Comparison of ENCODE assay signal across 12 cellular contexts in the genomic region with DNA sequence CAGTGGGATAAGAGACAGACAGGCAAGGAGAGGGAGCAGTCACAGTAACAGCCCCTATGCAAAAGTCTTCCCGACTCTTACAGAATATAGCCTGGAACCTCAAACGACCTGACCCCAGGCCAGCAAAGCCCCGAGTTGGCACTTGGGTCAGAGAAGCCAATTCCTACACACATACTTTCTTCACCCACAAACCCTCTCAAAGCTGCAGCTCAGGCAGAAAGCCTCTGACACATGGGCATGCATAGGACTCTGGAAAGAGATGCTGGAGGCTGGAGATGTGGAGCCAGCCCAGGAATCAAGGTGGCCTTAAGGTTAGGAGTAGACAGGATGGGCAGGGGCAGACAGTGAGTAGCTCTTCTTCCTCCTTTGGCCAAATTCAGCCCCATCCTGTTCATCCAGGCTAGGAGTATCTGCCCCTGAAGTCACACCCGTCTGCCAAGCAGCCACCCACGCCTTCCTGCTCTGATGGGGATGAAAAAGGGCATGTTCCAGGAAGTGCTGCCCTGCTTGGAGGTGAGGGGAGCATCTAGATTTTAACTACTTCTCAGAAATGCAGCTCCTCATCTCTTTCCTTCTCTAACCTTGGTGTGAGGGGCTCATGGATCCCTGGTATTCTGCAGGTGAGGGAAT. TPM values are rescaled to one million over a fixed set of nuclear protein-coding genes. Genes with fewer than 3 reads are reported as not detected.
DNase-seq lines count a peak whose midpoint lies in the region; FAIRE-seq and TF ChIP-seq lines count a peak whose summit lies in the region.
"Had no signal": no experiment of that assay in that cellular context is flagged by ENCODE, and none has a peak within 500 bp of the region (broad histone marks: within the 10 kb centered on the region; RNA-seq: fewer than 3 reads in every experiment).

No MANE protein-coding gene starts in this region.

- POLR2A ChIA-PET in MCF 10A (lab: Yijun Ruan, JAX) = interaction anchor here (0.7 to 1.8 kb wide), 6 partner anchors 8 to 1043 kb away, joined by 3 to 7 read pairs (median 5); a partner anchor contains a TSS

- no peak for TF ChIP-seq CTCF in MCF 10A (IDR thresholded peaks at IDR 0.05; ENCODE audit: unreplicated experiment)

- H3K4me3 Mint-ChIP-seq in activated CD4-positive, alpha-beta T cell treated with anti-CD3 and anti-CD28 coated beads, Interleukin-2, amount 10 ng/mL, durations not matched to agents 24 days and 14 days = peak overlapping the region; percentile 68
- no peak overlapping the region for H3K4me3 Mint-ChIP-seq in MCF 10A (ENCODE audit: unreplicated experiment)
- H3K4me3 Mint-ChIP-seq: HFFc6 had no signal

- DNase-seq in GM18507 (ENCODE audit: extremely low spot score, insufficient read length, low read depth) = no peak
- peak; percentile 77 for DNase-seq in activated CD4-positive, alpha-beta T cell treated with anti-CD3 and anti-CD28 coated beads, Interleukin-2, amount 10 ng/mL, durations not matched to agents 24 days and 14 days
- peak; percentile 69 for DNase-seq in MCF 10A (ENCODE audit: unreplicated experiment)
- DNase-seq in stimulated activated CD4-positive, alpha-beta T cell treated with anti-CD3 and anti-CD28 coated beads, Interleukin-4, amount 100 ng/mL, for 4 hours = peak; percentile 28 to 43
- DNase-seq in NCI-H2227 (lab: John Stamatoyannopoulos, UW; ENCODE audit: unreplicated experiment) = no peak
- DNase-seq in GF-D8 (lab: John Stamatoyannopoulos, UW) = no peak
- no peak for DNase-seq in inferior parietal cortex (ENCODE audit: extremely low spot score)
- DNase-seq in DMS53 (lab: John Stamatoyannopoulos, UW) = no peak
- DNase-seq: DMS153, HFFc6, left lung, NCI-H1105 had no signal

- H3K9me3 Mint-ChIP-seq in activated CD4-positive, alpha-beta T cell treated with anti-CD3 and anti-CD28 coated beads, Interleukin-2, amount 10 ng/mL, durations not matched to agents 24 days and 14 days = no peaks in the 10 kb centered on the region
- no peaks in the 10 kb centered on the region for H3K9me3 Mint-ChIP-seq in MCF 10A (ENCODE audit: unreplicated experiment)
- H3K9me3 Mint-ChIP-seq: HFFc6 had no signal

- H3K27me3 Mint-ChIP-seq in activated CD4-positive, alpha-beta T cell treated with anti-CD3 and anti-CD28 coated beads, Interleukin-2, amount 10 ng/mL, durations not matched to agents 24 days and 14 days = no peaks in the 10 kb centered on the region
- H3K27me3 Mint-ChIP-seq in MCF 10A (ENCODE audit: insufficient read depth, unreplicated experiment) = no peaks in the 10 kb centered on the region

- peaks cover 25% of the 10 kb centered on the region for H3K36me3 Mint-ChIP-seq in activated CD4-positive, alpha-beta T cell treated with anti-CD3 and anti-CD28 coated beads, Interleukin-2, amount 10 ng/mL, durations not matched to agents 24 days and 14 days (ENCODE audit: low read depth)
- peaks cover 20% of the 10 kb centered on the region for H3K36me3 Mint-ChIP-seq in MCF 10A (ENCODE audit: insufficient read depth, unreplicated experiment)

- H3K27ac Mint-ChIP-seq in activated CD4-positive, alpha-beta T cell treated with anti-CD3 and anti-CD28 coated beads, Interleukin-2, amount 10 ng/mL, durations not matched to agents 24 days and 14 days = peak overlapping the region; percentile 73
- H3K27ac Mint-ChIP-seq in MCF 10A (ENCODE audit: low read depth, unreplicated experiment) = peak overlapping the region; percentile 41

- no TSS peak for BruUV-seq in MCF 10A (replicated peaks; lab: Mats Ljungman, UMichigan)

- FAIRE-seq in GM18507 (lab: Jason Lieb, UNC) = peak; percentile 60

- peaks cover 48% of the 10 kb centered on the region for H3K4me1 Mint-ChIP-seq in activated CD4-positive, alpha-beta T cell treated with anti-CD3 and anti-CD28 coated beads, Interleukin-2, amount 10 ng/mL, durations not matched to agents 24 days and 14 days
- H3K4me1 Mint-ChIP-seq in MCF 10A (ENCODE audit: insufficient read depth, unreplicated experiment) = peaks cover 27% of the 10 kb centered on the region

- intact Hi-C loops in activated CD4-positive, alpha-beta T cell treated with anti-CD3 and anti-CD28 coated beads, Interleukin-2, amount 10 ng/mL, durations not matched to agents 24 days and 14 days (cut with micrococcal nuclease) = no loop called here
- intact Hi-C loops in MCF 10A (cut with micrococcal nuclease) = no loop called here

- CTCF ChIA-PET in MCF 10A (lab: Yijun Ruan, JAX) = interaction anchor here (0.5 to 6.4 kb wide), 10 partner anchors 13 to 301 kb away, joined by 3 to 54 read pairs (median 4); a partner anchor contains a TSS

RNA-seq across cellular contexts. Expression of a gene that starts 7.8 kb away (rescaled TPM):
- 29.5 and 30.1 TPM in 2 replicates for total RNA-seq in activated CD4-positive, alpha-beta T cell treated with anti-CD3 and anti-CD28 coated beads, Interleukin-2, amount 10 ng/mL, durations not matched to agents 24 days and 14 days
- 48.8 and 49.7 TPM in 2 replicates for total RNA-seq in MCF 10A (2022)

RNA-seq across cellular contexts. Expression of a gene that starts 29.9 kb away (rescaled TPM):
- total RNA-seq in activated CD4-positive, alpha-beta T cell treated with anti-CD3 and anti-CD28 coated beads, Interleukin-2, amount 10 ng/mL, durations not matched to agents 24 days and 14 days = 27.8 and 29.1 TPM in 2 replicates
- total RNA-seq in MCF 10A (2022) = 33.6 and 44.8 TPM in 2 replicates

RNA-seq across cellular contexts. Expression of a gene that starts 44.7 kb away (rescaled TPM):
- total RNA-seq in activated CD4-positive, alpha-beta T cell treated with anti-CD3 and anti-CD28 coated beads, Interleukin-2, amount 10 ng/mL, durations not matched to agents 24 days and 14 days = 0.16 and 0.71 TPM in 2 replicates
- not detected in 2 replicates for total RNA-seq in MCF 10A (2022)
- total RNA-seq: HFFc6 had no signal

RNA-seq across cellular contexts. Expression of a gene that starts 55.2 kb away (rescaled TPM):
- 161 and 188 TPM in 2 replicates for total RNA-seq in activated CD4-positive, alpha-beta T cell treated with anti-CD3 and anti-CD28 coated beads, Interleukin-2, amount 10 ng/mL, durations not matched to agents 24 days and 14 days
- 605 and 615 TPM in 2 replicates for total RNA-seq in MCF 10A (2022)

Comparison
In these comparisons a context has a peak if more than half of its experiments do, and no peak if none do; other contexts are left out.
1. DNase-seq: peak in activated CD4-positive, alpha-beta T cell treated with anti-CD3 and anti-CD28 coated beads, Interleukin-2, amount 10 ng/mL, durations not matched to agents 24 days and 14 days (single experiment), MCF 10A (single experiment) and stimulated activated CD4-positive, alpha-beta T cell treated with anti-CD3 and anti-CD28 coated beads, Interleukin-4, amount 100 ng/mL, for 4 hours (2 of 2); none in GM18507 (single experiment), NCI-H2227 (single experiment), GF-D8 (single experiment), inferior parietal cortex (single experiment) and DMS53 (single experiment).